Comparison of ENCODE assay signal across 8 cellular contexts in genomic region chr5:132736853-132737833, GRCh38. TPM values are rescaled to one million over a fixed set of nuclear protein-coding genes. Genes with fewer than 3 reads are reported as not detected.
A peak's percentile ranks its signal among the peaks of the same experiment; 100 is the strongest.
DNase-seq lines count a peak whose midpoint lies in the region; ATAC-seq and TF ChIP-seq lines count a peak whose summit lies in the region.

TSS of gene KIF3A (minus strand) at chr5:132737546. CDS start at chr5:132737419, 127 bp downstream.

- peaks cover 5% of the 10 kb centered on the region for H3K36me3 Mint-ChIP-seq in dendritic cell treated with granulocyte-macrophage colony-stimulating factor and Interleukin-4, amounts not matched to agents 40 ng/mL and 50 ng/mL, for 4 days (ENCODE audit: low read depth)

- peaks cover 1% of the 10 kb centered on the region for H3K9me3 Mint-ChIP-seq in dendritic cell treated with granulocyte-macrophage colony-stimulating factor and Interleukin-4, amounts not matched to agents 40 ng/mL and 50 ng/mL, for 4 days

- peak within 1 kb of the TSS; percentile 78 to 84 for H3K4me3 ChIP-seq in left lung

- peaks cover 35% of the 10 kb centered on the region for H3K27me3 Mint-ChIP-seq in dendritic cell treated with granulocyte-macrophage colony-stimulating factor and Interleukin-4, amounts not matched to agents 40 ng/mL and 50 ng/mL, for 4 days

- H3K4me1 Mint-ChIP-seq in dendritic cell treated with granulocyte-macrophage colony-stimulating factor and Interleukin-4, amounts not matched to agents 40 ng/mL and 50 ng/mL, for 4 days (ENCODE audit: low read depth): peaks cover 10% of the 10 kb centered on the region

- peak within 1 kb of the TSS; percentile 85 for H3K4me3 Mint-ChIP-seq in dendritic cell treated with granulocyte-macrophage colony-stimulating factor and Interleukin-4, amounts not matched to agents 40 ng/mL and 50 ng/mL, for 4 days

- H3K36me3 ChIP-seq in left lung: no peaks in the 10 kb centered on the region

- peak within 1 kb of the TSS; percentile 57 for H3K27ac Mint-ChIP-seq in dendritic cell treated with granulocyte-macrophage colony-stimulating factor and Interleukin-4, amounts not matched to agents 40 ng/mL and 50 ng/mL, for 4 days

- no peaks in the 10 kb centered on the region for H3K9me3 ChIP-seq in left lung

- no peak; the same call in 1 of the 2 replicates for TF ChIP-seq CTCF in C4-2B (conservative IDR thresholded peaks at IDR 0.05)
- TF ChIP-seq CTCF in left lung (IDR thresholded peaks at IDR 0.05): peak in 1 of 2 donors; percentile 47

- DNase-seq in NCI-H748 (lab: John Stamatoyannopoulos, UW; ENCODE audit: unreplicated experiment): peak; percentile 98
- DNase-seq in activated CD4-positive, alpha-beta T cell treated with anti-CD3 and anti-CD28 coated beads, Interleukin-2, amount 50 U/mL, for 1 hour: peak; percentile 99
- peak; percentile 98 to 99 for DNase-seq in left lung
- DNase-seq in stimulated activated CD4-positive, alpha-beta T cell treated with anti-CD3 and anti-CD28 coated beads, Interleukin-2, amount 100 ng/mL, for 48 hours: peak; percentile 98

- peaks cover 0 to 19% of the 10 kb centered on the region in 2 donors for H3K27me3 ChIP-seq in left lung

- H3K27ac ChIP-seq in C4-2B (peak within 1 kb of the TSS; percentile 32), left lung (peak within 1 kb of the TSS in 1 of 2 donors; percentile 77)

- intact Hi-C loops in dendritic cell treated with granulocyte-macrophage colony-stimulating factor and Interleukin-4, amounts not matched to agents 40 ng/mL and 50 ng/mL, for 4 days (cut with micrococcal nuclease): no loop called here
- intact Hi-C loops in left lung (cut with DNase I): no loop called here

- H3K4me1 ChIP-seq in left lung: peaks cover 0 to 11% of the 10 kb centered on the region in 2 donors

- ATAC-seq in GM19351 (IDR thresholded peaks at IDR 0.05; ENCODE audit: unreplicated experiment) (peak; percentile 86), HG03521 (IDR thresholded peaks at IDR 0.05; ENCODE audit: unreplicated experiment) (peak; percentile 84), left lung (peak; percentile 98)

RNA-seq across cellular contexts. Expression of gene KIF3A, which starts in this region (rescaled TPM):
- total RNA-seq in left lung: 10 to 100 TPM in 1 of 2 donors, 1 to 10 TPM in 1; 8.9 to 15.2 TPM
